8 cellular contexts compared by ENCODE assay signal in genomic region chr2:162074579-162074922, GRCh38. TPM values are rescaled to one million over a fixed set of nuclear protein-coding genes. Genes with fewer than 3 reads are reported as not detected.
DNase-seq lines count a peak whose midpoint lies in the region; ATAC-seq and TF ChIP-seq lines count a peak whose summit lies in the region.

No MANE protein-coding gene starts in this region.

- no peaks in the 10 kb centered on the region for H3K36me3 ChIP-seq in IMR-90 (ENCODE audit: control insufficient read depth, insufficient read depth, low read length)

- H3K4me3 Mint-ChIP-seq in naive thymus-derived CD8-positive, alpha-beta T cell, result peak overlapping the region; percentile 78 to 99 (median 92)

- dilution Hi-C loops in IMR-90 (cut with HindIII; ENCODE audit: low sequenced_read_pairs, unreplicated experiment), result no loop called here

- H3K4me1 Mint-ChIP-seq in naive thymus-derived CD8-positive, alpha-beta T cell, result peaks cover 27 to 45% (median 42%) of the 10 kb centered on the region in 4 donors

- H2AFZ ChIP-seq in IMR-90 (replicated peaks; ENCODE audit: low read length, poor library complexity), result peak overlapping the region; percentile 88

- peak overlapping the region; percentile 61; the same call in 1 of the 2 replicates for H3K4me3 ChIP-seq in IMR-90 (ENCODE audit: insufficient read depth, low read depth, low read length)
- H3K4me3 ChIP-seq in coronary artery, result peak overlapping the region; percentile 71

- POLR2A ChIA-PET in IMR-90 (lab: Charles Lee; ENCODE audit: unreplicated experiment), result no interaction called here
- POLR2A ChIA-PET in naive thymus-derived CD8-positive, alpha-beta T cell (lab: Charles Lee), result interaction anchor here (1.1 to 4.9 kb wide), 4 partner anchors 9 to 62 kb away, joined by 4 to 43 read pairs (median 24); no protein-coding TSS in a partner anchor

- H4K5ac ChIP-seq in IMR-90 (ENCODE audit: low read depth, low read length), result peak overlapping the region; percentile 70

- H4K91ac ChIP-seq in IMR-90 (ENCODE audit: insufficient read depth, low read depth, low read length), result peak overlapping the region; percentile 84

- CTCF ChIA-PET in IMR-90 (lab: Yijun Ruan, JAX), result no interaction called here

- H3K9me3 ChIP-seq in IMR-90 (ENCODE audit: control insufficient read depth, insufficient read depth, low read length), result peaks cover 7% of the 10 kb centered on the region

- no peaks in the 10 kb centered on the region for H3K79me1 ChIP-seq in IMR-90 (ENCODE audit: low read depth in 1 of 2, low read length in 2 of 2)

- peak overlapping the region; percentile 84 for H2AK9ac ChIP-seq in IMR-90 (replicated peaks; ENCODE audit: low read depth, low read length, poor library complexity)

- WGBS in IMR-90 (ENCODE audit: extremely low coverage in 2 of 2, insufficient read length in 1 of 2), 2 experiments, result no CpG with 5 or more reads among the region's 2 CpGs

- ATAC-seq in IMR-90 (ENCODE audit: low read depth), result no peak
- no peak for ATAC-seq in naive thymus-derived CD8-positive, alpha-beta T cell

- H3K4me1 ChIP-seq in IMR-90 (ENCODE audit: control insufficient read depth, insufficient read depth, low read length), result peaks cover 24% of the 10 kb centered on the region

- peak overlapping the region; percentile 65 for H3K9ac ChIP-seq in IMR-90 (ENCODE audit: low read depth, low read length)

- H2BK15ac ChIP-seq in IMR-90 (ENCODE audit: low read depth, low read length), result peak overlapping the region; percentile 42; the same call in 2 of the 3 replicates

- H4K8ac ChIP-seq in IMR-90 (ENCODE audit: low read depth in 2 of 2, low read length in 2 of 2), result peak overlapping the region; percentile 77 to 89

- peak overlapping the region; percentile 87 for H3K4me2 ChIP-seq in IMR-90 (ENCODE audit: low read depth, low read length)

- no peak overlapping the region for H3K56ac ChIP-seq in IMR-90 (ENCODE audit: extremely low read depth, insufficient read depth, low read length)

- DNase-seq in IMR-90 (no peak), coronary artery (ENCODE audit: low spot score) (no peak), superior temporal gyrus (ENCODE audit: extremely low spot score) (no peak), SW 1271 (lab: John Stamatoyannopoulos, UW) (no peak), SIG-M5 treated with dmso at 0.1 percent for 504 hours (lab: John Stamatoyannopoulos, UW; ENCODE audit: unreplicated experiment) (no peak)
- no peak for DNase-seq in naive thymus-derived CD8-positive, alpha-beta T cell
- DNase-seq in stimulated activated CD8-positive, alpha-beta memory T cell treated with anti-CD3 and anti-CD28 coated beads, Interleukin-4, amount 100 ng/mL, for 48 hours, result no peak

- peaks cover 3% of the 10 kb centered on the region; the same call in 1 of the 2 replicates for H4K20me1 ChIP-seq in IMR-90 (ENCODE audit: insufficient read depth, low read length)

- intact Hi-C loops in IMR-90 (cut with micrococcal nuclease), result loop anchor here (5.0 kb wide), 4 partner anchors 47 to 223 kb away; partner anchors contain the start of gene FAP

- peaks cover 0 to 21% (median 8%) of the 10 kb centered on the region in 9 donors for H3K9me3 Mint-ChIP-seq in naive thymus-derived CD8-positive, alpha-beta T cell

- H3K27ac Mint-ChIP-seq in naive thymus-derived CD8-positive, alpha-beta T cell, result peak overlapping the region; percentile 56 to 96 (median 86)

- H3K36me3 Mint-ChIP-seq in naive thymus-derived CD8-positive, alpha-beta T cell, result peaks cover 6 to 23% (median 12%) of the 10 kb centered on the region in 3 donors

- H2BK5ac ChIP-seq in IMR-90 (ENCODE audit: low read depth, low read length, poor library complexity, severe bottlenecking), result no peak overlapping the region

- peaks cover 4% of the 10 kb centered on the region for H3K9me1 ChIP-seq in IMR-90 (ENCODE audit: insufficient read depth, low read length)

- peak overlapping the region; percentile 79 for H3K4ac ChIP-seq in IMR-90 (ENCODE audit: low read depth, low read length)

- H2AK5ac ChIP-seq in IMR-90 (ENCODE audit: low read depth, low read length), result peak overlapping the region; percentile 40

- H2BK120ac ChIP-seq in IMR-90 (ENCODE audit: low read depth, low read length), result peak overlapping the region; percentile 95

- no peak for TF ChIP-seq POLR2A in IMR-90 (IDR thresholded peaks at IDR 0.05; ENCODE audit: low read depth, low read length)

- no peak for TF ChIP-seq CTCF in C4-2B (conservative IDR thresholded peaks at IDR 0.05)
- no peak for TF ChIP-seq CTCF in IMR-90 (conservative IDR thresholded peaks at IDR 0.05; ENCODE audit: low read depth, low read length)
- TF ChIP-seq CTCF in coronary artery (IDR thresholded peaks at IDR 0.05), result no peak

- in situ Hi-C loops in IMR-90 (cut with MboI; ENCODE audit: low sequenced_read_pairs), result no loop called here

- H2BK20ac ChIP-seq in IMR-90 (ENCODE audit: low read depth, low read length), result peak overlapping the region; percentile 82

- no peaks in the 10 kb centered on the region for H3K27me3 ChIP-seq in IMR-90 (ENCODE audit: control insufficient read depth, insufficient read depth, low read length)

- no TSS peak for BruUV-seq in IMR-90 (replicated peaks; lab: Mats Ljungman, UMichigan)

- peak overlapping the region; percentile 62 for H3K18ac ChIP-seq in IMR-90 (ENCODE audit: low read depth, low read length)

- no peak for TF ChIP-seq RAD21 in IMR-90 (IDR thresholded peaks at IDR 0.05; ENCODE audit: low read length)

- H3K27me3 Mint-ChIP-seq in naive thymus-derived CD8-positive, alpha-beta T cell, result peaks cover 0 to 2% (median 0%) of the 10 kb centered on the region in 5 donors

- peak overlapping the region; percentile 91 for H3K23ac ChIP-seq in IMR-90 (ENCODE audit: low read depth, low read length)

- peak overlapping the region; percentile 92 for H3K14ac ChIP-seq in IMR-90 (replicated peaks; ENCODE audit: low read depth, low read length)

- H3K27ac ChIP-seq in C4-2B (peak overlapping the region; percentile 96), IMR-90 (ENCODE audit: insufficient read depth, low read length) (peak overlapping the region; percentile 45), coronary artery (no peak overlapping the region)

TF ChIP-seq in IMR-90, 13 proteins besides CTCF, POLR2A, EP300 and RAD21:
- no peak for TF ChIP-seq MXI1 (IDR thresholded peaks at IDR 0.05; ENCODE audit: borderline replicate concordance, low read depth, low read length)
- TF ChIP-seq RCOR1 (IDR thresholded peaks at IDR 0.05; ENCODE audit: insufficient replicate concordance, low read length), result no peak
- no peak for TF ChIP-seq RFX5 (IDR thresholded peaks at IDR 0.05; ENCODE audit: low read depth, low read length)
- TF ChIP-seq NFE2L2 (IDR thresholded peaks at IDR 0.05; ENCODE audit: low read depth, low read length), result no peak
- no peak for TF ChIP-seq SMC3 (IDR thresholded peaks at IDR 0.05; ENCODE audit: low read depth, low read length)
- TF ChIP-seq CHD1 (IDR thresholded peaks at IDR 0.05; ENCODE audit: low read depth, low read length), result no peak
- no peak for TF ChIP-seq MAFK (IDR thresholded peaks at IDR 0.05; ENCODE audit: low read depth, low read length)
- no peak for TF ChIP-seq CEBPB (IDR thresholded peaks at IDR 0.05; ENCODE audit: low read depth, low read length)
- TF ChIP-seq FOS (IDR thresholded peaks at IDR 0.05; ENCODE audit: low read depth, low read length), result no peak
- no peak for TF ChIP-seq BHLHE40 (IDR thresholded peaks at IDR 0.05; ENCODE audit: low read depth, low read length)
- no peak for TF ChIP-seq USF2 (IDR thresholded peaks at IDR 0.05; ENCODE audit: low read depth, low read length)
- no peak for TF ChIP-seq MAZ (IDR thresholded peaks at IDR 0.05; ENCODE audit: borderline replicate concordance, low read depth, low read length)
- no peak for TF ChIP-seq ELK1 (IDR thresholded peaks at IDR 0.05; ENCODE audit: borderline replicate concordance, low read depth, low read length)

RNA-seq across cellular contexts. Expression of gene DPP4, which starts 0.5 kb away (rescaled TPM):
- total RNA-seq in IMR-90 (2012; rRNA removed), result 19.0 and 24.2 TPM in 2 replicates
- 9.8 and 13.2 TPM in 2 replicates for polyA plus RNA-seq in IMR-90 (2012; rRNA removed)
- 3.2 and 3.9 TPM in 2 replicates for polyA plus RNA-seq in IMR-90 (2012; cell fraction: cytosol; rRNA removed)
- polyA plus RNA-seq in IMR-90 (2012; cell fraction: nucleus; rRNA removed; ENCODE audit: low replicate concordance), result 2.3 and 20.0 TPM in 2 replicates
- 10 to 100 TPM; 23.4 to 27.0 TPM for total RNA-seq in naive thymus-derived CD8-positive, alpha-beta T cell
- 10 to 100 TPM; 13.3 to 49.6 (median 44.4) TPM for polyA plus RNA-seq in naive thymus-derived CD8-positive, alpha-beta T cell

Comparison
In these comparisons a context has a peak if more than half of its experiments do, and no peak if none do; other contexts are left out.
1. H3K27ac ChIP-seq: peak in C4-2B (single experiment) and IMR-90 (single experiment); none in coronary artery (0 of 2).